ENCODE assay signal across 17 cellular contexts in the genomic region with DNA sequence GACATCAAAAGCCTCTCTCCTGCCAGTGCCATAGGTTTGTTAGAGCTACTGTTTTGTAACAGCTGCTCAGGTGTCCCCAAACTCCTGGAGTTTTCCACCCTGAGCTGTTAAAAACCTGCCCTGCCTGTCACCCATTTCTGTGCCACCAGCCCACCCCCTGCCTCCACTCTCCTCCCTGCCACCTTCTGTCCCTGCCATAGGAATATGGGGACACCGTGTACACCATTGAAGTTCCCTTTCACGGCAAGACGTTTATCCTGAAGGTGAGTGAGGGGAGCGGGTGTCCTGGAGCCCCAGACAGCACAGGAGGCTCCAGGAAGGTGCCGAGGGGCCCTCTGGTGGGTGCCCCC. TPM values are rescaled to one million over a fixed set of nuclear protein-coding genes. Genes with fewer than 3 reads are reported as not detected.
A peak's percentile ranks its signal among the peaks of the same experiment; 100 is the strongest.
DNase-seq lines count a peak whose midpoint lies in the region; ATAC-seq and TF ChIP-seq lines count a peak whose summit lies in the region.
"Had no signal": no experiment of that assay in that cellular context is flagged by ENCODE, and none has a peak within 500 bp of the region (broad histone marks: within the 10 kb centered on the region; RNA-seq: fewer than 3 reads in every experiment).

No MANE protein-coding gene starts in this region.

- peaks cover 46% of the 10 kb centered on the region for H3K36me3 ChIP-seq in CD4-positive, CD25-positive, alpha-beta regulatory T cell (ENCODE audit: control insufficient read depth, insufficient read depth, low read length)

- TF ChIP-seq CTCF in GM10266 (IDR thresholded peaks at IDR 0.05; ENCODE audit: control insufficient read depth, insufficient read depth, low read depth, missing control alignments) = no peak

- peaks cover 4% of the 10 kb centered on the region for H3K27me3 Mint-ChIP-seq in CD4-positive, CD25-positive, alpha-beta regulatory T cell
- no peaks in the 10 kb centered on the region for H3K27me3 Mint-ChIP-seq in T-cell
- no peaks in the 10 kb centered on the region for H3K27me3 Mint-ChIP-seq in stimulated activated memory B cell treated with anti-CD40 and anti-IgM and Interleukin-4, amounts not matched to agents 10 μg/mL and 1 μg/mL and 100 μg/mL, for 72 hours
- H3K27me3 Mint-ChIP-seq: activated CD8-positive, alpha-beta memory T cell treated with anti-CD3 and anti-CD28 coated beads, Interleukin-2, amount 10 ng/mL, durations not matched to agents 7 days and 5 days had no signal

- H3K4me3 ChIP-seq in CD4-positive, CD25-positive, alpha-beta regulatory T cell (ENCODE audit: low read depth, low read length) = no peak overlapping the region

- H3K27ac Mint-ChIP-seq in CD4-positive, CD25-positive, alpha-beta regulatory T cell = peak overlapping the region in 2 of 3 donors; percentile 77 to 87
- peak overlapping the region; percentile 84 to 87 for H3K27ac Mint-ChIP-seq in T-cell
- peak overlapping the region; percentile 70 for H3K27ac Mint-ChIP-seq in stimulated activated memory B cell treated with anti-CD40 and anti-IgM and Interleukin-4, amounts not matched to agents 10 μg/mL and 1 μg/mL and 100 μg/mL, for 72 hours
- H3K27ac Mint-ChIP-seq: activated CD8-positive, alpha-beta memory T cell treated with anti-CD3 and anti-CD28 coated beads, Interleukin-2, amount 10 ng/mL, durations not matched to agents 7 days and 5 days had no signal

- DNase-seq in CD4-positive, CD25-positive, alpha-beta regulatory T cell = no peak
- no peak for DNase-seq in T-cell
- DNase-seq in activated CD4-positive, CD25-positive, alpha-beta regulatory T cell (lab: John Stamatoyannopoulos, UW) = no peak
- DNase-seq in GM10266 (ENCODE audit: extremely low spot score) = no peak
- DNase-seq: activated CD8-positive, alpha-beta memory T cell treated with anti-CD3 and anti-CD28 coated beads, Interleukin-2, amount 10 ng/mL, durations not matched to agents 7 days and 5 days; activated gamma-delta T cell; C1 segment of cervical spinal cord; DMS79; OCI-M1; stimulated activated CD4-positive, alpha-beta T cell treated with anti-CD3 and anti-CD28 coated beads, Interleukin-2, amount 100 ng/mL, for 24 hours; stimulated activated CD8-positive, alpha-beta memory T cell treated with anti-CD3 and anti-CD28 coated beads, Interleukin-4, amount 100 ng/mL, for 48 hours had no signal

- POLR2A ChIA-PET in T-cell (lab: Charles Lee) = no interaction called here

- CTCF ChIA-PET in T-cell (lab: Charles Lee) = interaction anchor here in 1 of 2 donors (0.5 kb wide), 1 partner anchor 516 kb away, joined by 4 read pairs; no protein-coding TSS in a partner anchor

- no peak for ATAC-seq in CD4-positive, CD25-positive, alpha-beta regulatory T cell (ENCODE audit: low read depth in 2 of 2)
- ATAC-seq in T-cell (replicated peaks in 1 of 4) (no peak), SK-N-SH treated with all-trans-retinoic acid at 6 μM for 48 hours (no peak), HG03196 (IDR thresholded peaks at IDR 0.05; ENCODE audit: unreplicated experiment) (no peak)
- no peak for ATAC-seq in stimulated activated memory B cell treated with anti-CD40 and anti-IgM and Interleukin-4, amounts not matched to agents 10 μg/mL and 1 μg/mL and 100 μg/mL, for 72 hours
- ATAC-seq: activated CD8-positive, alpha-beta memory T cell treated with anti-CD3 and anti-CD28 coated beads, Interleukin-2, amount 10 ng/mL, durations not matched to agents 7 days and 5 days had no signal

- H3K9me3 Mint-ChIP-seq in CD4-positive, CD25-positive, alpha-beta regulatory T cell = no peaks in the 10 kb centered on the region
- no peaks in the 10 kb centered on the region for H3K9me3 Mint-ChIP-seq in T-cell
- H3K9me3 Mint-ChIP-seq in stimulated activated memory B cell treated with anti-CD40 and anti-IgM and Interleukin-4, amounts not matched to agents 10 μg/mL and 1 μg/mL and 100 μg/mL, for 72 hours = no peaks in the 10 kb centered on the region

- peaks cover 23% of the 10 kb centered on the region for H3K36me3 Mint-ChIP-seq in CD4-positive, CD25-positive, alpha-beta regulatory T cell
- H3K36me3 Mint-ChIP-seq in T-cell = peaks cover 31% of the 10 kb centered on the region
- peaks cover 51% of the 10 kb centered on the region for H3K36me3 Mint-ChIP-seq in stimulated activated memory B cell treated with anti-CD40 and anti-IgM and Interleukin-4, amounts not matched to agents 10 μg/mL and 1 μg/mL and 100 μg/mL, for 72 hours

- H3K4me1 Mint-ChIP-seq in CD4-positive, CD25-positive, alpha-beta regulatory T cell = peaks cover 4 to 22% (median 7%) of the 10 kb centered on the region in 4 donors
- peaks cover 24 to 36% (median 33%) of the 10 kb centered on the region in 3 donors for H3K4me1 Mint-ChIP-seq in T-cell
- peaks cover 33% of the 10 kb centered on the region for H3K4me1 Mint-ChIP-seq in stimulated activated memory B cell treated with anti-CD40 and anti-IgM and Interleukin-4, amounts not matched to agents 10 μg/mL and 1 μg/mL and 100 μg/mL, for 72 hours
- H3K4me1 Mint-ChIP-seq: activated CD8-positive, alpha-beta memory T cell treated with anti-CD3 and anti-CD28 coated beads, Interleukin-2, amount 10 ng/mL, durations not matched to agents 7 days and 5 days had no signal

- no peak overlapping the region for H3K27ac ChIP-seq in CD4-positive, CD25-positive, alpha-beta regulatory T cell (ENCODE audit: insufficient read depth, low read length, poor library complexity, severe bottlenecking)
- peak overlapping the region; percentile 78 for H3K27ac ChIP-seq in layer of hippocampus (ENCODE audit: low read depth, low read length)

- H3K9me3 ChIP-seq in CD4-positive, CD25-positive, alpha-beta regulatory T cell (ENCODE audit: control insufficient read depth in 2 of 2, low read length in 2 of 2) = no peaks in the 10 kb centered on the region

- H3K4me3 Mint-ChIP-seq in CD4-positive, CD25-positive, alpha-beta regulatory T cell = no peak overlapping the region
- H3K4me3 Mint-ChIP-seq in T-cell = peak overlapping the region in 2 of 3 donors; percentile 17 to 67
- no peak overlapping the region for H3K4me3 Mint-ChIP-seq in stimulated activated memory B cell treated with anti-CD40 and anti-IgM and Interleukin-4, amounts not matched to agents 10 μg/mL and 1 μg/mL and 100 μg/mL, for 72 hours
- H3K4me3 Mint-ChIP-seq: activated CD8-positive, alpha-beta memory T cell treated with anti-CD3 and anti-CD28 coated beads, Interleukin-2, amount 10 ng/mL, durations not matched to agents 7 days and 5 days had no signal

- H3K27me3 ChIP-seq in CD4-positive, CD25-positive, alpha-beta regulatory T cell (ENCODE audit: control insufficient read depth, insufficient read depth, low read length) = no peaks in the 10 kb centered on the region
- H3K27me3 ChIP-seq in layer of hippocampus (ENCODE audit: control insufficient read depth, insufficient read depth, low read length) = no peaks in the 10 kb centered on the region

- no peaks in the 10 kb centered on the region for H3K4me1 ChIP-seq in CD4-positive, CD25-positive, alpha-beta regulatory T cell (ENCODE audit: control insufficient read depth, insufficient read depth, low read length, poor library complexity, severe bottlenecking)

TF ChIP-seq in SK-N-SH treated with all-trans-retinoic acid at 6 μM for 48 hours, 23 proteins besides CTCF, POLR2A, EP300 and RAD21 (continues in another document):
- TF ChIP-seq ARNTL (CRISPR knock-in tag; IDR thresholded peaks at IDR 0.05; ENCODE audit: borderline replicate concordance, low read depth) (no peak), ZFP30 (CRISPR knock-in tag; IDR thresholded peaks at IDR 0.05) (no peak), ZC3H10 (CRISPR knock-in tag; IDR thresholded peaks at IDR 0.05) (no peak)
- TF ChIP-seq, protein P1, sequence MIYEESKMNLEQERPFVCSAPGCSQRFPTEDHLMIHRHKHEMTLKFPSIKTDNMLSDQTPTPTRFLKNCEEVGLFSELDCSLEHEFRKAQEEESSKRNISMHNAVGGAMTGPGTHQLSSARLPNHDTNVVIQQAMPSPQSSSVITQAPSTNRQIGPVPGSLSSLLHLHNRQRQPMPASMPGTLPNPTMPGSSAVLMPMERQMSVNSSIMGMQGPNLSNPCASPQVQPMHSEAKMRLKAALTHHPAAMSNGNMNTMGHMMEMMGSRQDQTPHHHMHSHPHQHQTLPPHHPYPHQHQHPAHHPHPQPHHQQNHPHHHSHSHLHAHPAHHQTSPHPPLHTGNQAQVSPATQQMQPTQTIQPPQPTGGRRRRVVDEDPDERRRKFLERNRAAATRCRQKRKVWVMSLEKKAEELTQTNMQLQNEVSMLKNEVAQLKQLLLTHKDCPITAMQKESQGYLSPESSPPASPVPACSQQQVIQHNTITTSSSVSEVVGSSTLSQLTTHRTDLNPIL (CRISPR knock-in tag; IDR thresholded peaks at IDR 0.05; ENCODE audit: low read depth) = no peak
- TF ChIP-seq, protein P2, sequence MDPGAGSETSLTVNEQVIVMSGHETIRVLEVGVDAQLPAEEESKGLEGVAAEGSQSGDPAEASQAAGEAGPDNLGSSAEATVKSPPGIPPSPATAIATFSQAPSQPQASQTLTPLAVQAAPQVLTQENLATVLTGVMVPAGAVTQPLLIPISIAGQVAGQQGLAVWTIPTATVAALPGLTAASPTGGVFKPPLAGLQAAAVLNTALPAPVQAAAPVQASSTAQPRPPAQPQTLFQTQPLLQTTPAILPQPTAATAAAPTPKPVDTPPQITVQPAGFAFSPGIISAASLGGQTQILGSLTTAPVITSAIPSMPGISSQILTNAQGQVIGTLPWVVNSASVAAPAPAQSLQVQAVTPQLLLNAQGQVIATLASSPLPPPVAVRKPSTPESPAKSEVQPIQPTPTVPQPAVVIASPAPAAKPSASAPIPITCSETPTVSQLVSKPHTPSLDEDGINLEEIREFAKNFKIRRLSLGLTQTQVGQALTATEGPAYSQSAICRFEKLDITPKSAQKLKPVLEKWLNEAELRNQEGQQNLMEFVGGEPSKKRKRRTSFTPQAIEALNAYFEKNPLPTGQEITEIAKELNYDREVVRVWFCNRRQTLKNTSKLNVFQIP (CRISPR knock-in tag; IDR thresholded peaks at IDR 0.05; ENCODE audit: borderline replicate concordance, low read depth) = no peak

RNA-seq across cellular contexts. Expression of a gene that starts 5.2 kb away (rescaled TPM):
- total RNA-seq in CD4-positive, CD25-positive, alpha-beta regulatory T cell = 3.4 TPM
- under 1 TPM in 1 of 4 donors, not detected in 3; 0.07 TPM for polyA plus RNA-seq in CD4-positive, CD25-positive, alpha-beta regulatory T cell
- 1 to 10 TPM; 2.2 to 7.8 (median 6.6) TPM for total RNA-seq in T-cell

RNA-seq across cellular contexts. Expression of a gene that starts 8.3 kb away (rescaled TPM):
- total RNA-seq in CD4-positive, CD25-positive, alpha-beta regulatory T cell = 1.2 TPM
- not detected for polyA plus RNA-seq in CD4-positive, CD25-positive, alpha-beta regulatory T cell
- total RNA-seq in T-cell = under 1 TPM in 3 of 5 donors, not detected in 2; 0.35 to 0.56 (median 0.47) TPM
- total RNA-seq: activated CD8-positive, alpha-beta memory T cell treated with anti-CD3 and anti-CD28 coated beads, Interleukin-2, amount 10 ng/mL, durations not matched to agents 7 days and 5 days had no signal
- polyA plus RNA-seq: keratinocyte had no signal

RNA-seq across cellular contexts. Expression of a gene that starts 23.0 kb away (rescaled TPM):
- 95.9 TPM for total RNA-seq in CD4-positive, CD25-positive, alpha-beta regulatory T cell
- polyA plus RNA-seq in CD4-positive, CD25-positive, alpha-beta regulatory T cell = 10 to 100 TPM; 45.4 to 48.6 (median 46.5) TPM
- total RNA-seq in T-cell = 100 to 1,000 TPM in 2 of 5 donors, 10 to 100 TPM in 3; 81.3 to 146 (median 99.7) TPM

RNA-seq across cellular contexts. Expression of a gene that starts 27.9 kb away (rescaled TPM):
- 28.0 TPM for total RNA-seq in CD4-positive, CD25-positive, alpha-beta regulatory T cell
- 10 to 100 TPM; 15.2 to 23.3 (median 17.5) TPM for polyA plus RNA-seq in CD4-positive, CD25-positive, alpha-beta regulatory T cell
- total RNA-seq in T-cell = 10 to 100 TPM; 27.9 to 34.3 (median 31.7) TPM

RNA-seq across cellular contexts. Expression of a gene that starts 33.2 kb away (rescaled TPM):
- total RNA-seq in CD4-positive, CD25-positive, alpha-beta regulatory T cell = not detected
- polyA plus RNA-seq in CD4-positive, CD25-positive, alpha-beta regulatory T cell = not detected
- under 1 TPM in 4 of 5 donors, not detected in 1; 0.12 to 0.35 (median 0.18) TPM for total RNA-seq in T-cell
- total RNA-seq: activated CD8-positive, alpha-beta memory T cell treated with anti-CD3 and anti-CD28 coated beads, Interleukin-2, amount 10 ng/mL, durations not matched to agents 7 days and 5 days; LHCN-M2 had no signal

Comparison
In these comparisons a context has a peak if more than half of its experiments do, and no peak if none do; other contexts are left out.
1. H3K4me3 Mint-ChIP-seq: peak in T-cell (2 of 3); none in CD4-positive, CD25-positive, alpha-beta regulatory T cell (0 of 4) and stimulated activated memory B cell treated with anti-CD40 and anti-IgM and Interleukin-4, amounts not matched to agents 10 μg/mL and 1 μg/mL and 100 μg/mL, for 72 hours (single experiment).
2. Peak in every context shown above with its lines, with median percentiles within 50 percentile points of each other: H3K27ac Mint-ChIP-seq.